ENCODE assay signal across 9 cellular contexts in genomic region chr19:45515081-45515624, GRCh38. TPM values are rescaled to one million over a fixed set of nuclear protein-coding genes. Genes with fewer than 3 reads are reported as not detected.
DNase-seq lines count a peak whose midpoint lies in the region; ATAC-seq and TF ChIP-seq lines count a peak whose summit lies in the region.
"Had no signal": no experiment of that assay in that cellular context is flagged by ENCODE, and none has a peak within 500 bp of the region (broad histone marks: within the 10 kb centered on the region; RNA-seq: fewer than 3 reads in every experiment).

No MANE protein-coding gene starts in this region.

- POLR2A ChIA-PET in activated CD4-positive, alpha-beta T cell treated with anti-CD3 and anti-CD28 coated beads for 36 hours (lab: Charles Lee) = interaction anchor here (0.8 kb wide), 1 partner anchor 178 kb away, joined by 3 read pairs; the partner anchor contains the start of gene QPCTL

- H3K9me3 ChIP-seq in right cardiac atrium (ENCODE audit: control insufficient read depth, low read length) (no peaks in the 10 kb centered on the region), suprapubic skin (no peaks in the 10 kb centered on the region)

- 66% methylated on average over 10 of the region's 10 CpGs for WGBS in right cardiac atrium
- WGBS in suprapubic skin = 69% methylated on average over 9 of the region's 10 CpGs

- H3K27ac ChIP-seq in right cardiac atrium (ENCODE audit: low read length) = peak overlapping the region; percentile 40
- H3K27ac ChIP-seq in suprapubic skin = peak overlapping the region; percentile 63

- peaks cover 29% of the 10 kb centered on the region for H3K36me3 Mint-ChIP-seq in activated CD4-positive, alpha-beta T cell treated with anti-CD3 and anti-CD28 coated beads for 36 hours (ENCODE audit: low read depth)

- ATAC-seq in activated CD4-positive, alpha-beta T cell treated with anti-CD3 and anti-CD28 coated beads for 36 hours = peak; percentile 60
- ATAC-seq in right cardiac atrium (peak; percentile 61 to 72), GM21423 (IDR thresholded peaks at IDR 0.05; ENCODE audit: unreplicated experiment) (no peak), HG03442 (IDR thresholded peaks at IDR 0.05; ENCODE audit: unreplicated experiment) (no peak)

- H3K4me1 Mint-ChIP-seq in activated CD4-positive, alpha-beta T cell treated with anti-CD3 and anti-CD28 coated beads for 36 hours = peaks cover 55% of the 10 kb centered on the region

- peak overlapping the region; percentile 92 for H3K27ac Mint-ChIP-seq in activated CD4-positive, alpha-beta T cell treated with anti-CD3 and anti-CD28 coated beads for 36 hours
- H3K27ac Mint-ChIP-seq: brain had no signal

- H3K4me3 ChIP-seq in right cardiac atrium (ENCODE audit: low read length) (no peak overlapping the region), suprapubic skin (no peak overlapping the region)

- intact Hi-C loops in activated CD4-positive, alpha-beta T cell treated with anti-CD3 and anti-CD28 coated beads for 36 hours (cut with DNase I, micrococcal nuclease) = no loop called here
- intact Hi-C loops in right cardiac atrium (cut with DNase I) = no loop called here

- H3K4me3 Mint-ChIP-seq in activated CD4-positive, alpha-beta T cell treated with anti-CD3 and anti-CD28 coated beads for 36 hours = no peak overlapping the region
- H3K4me3 Mint-ChIP-seq: brain had no signal

- H3K36me3 ChIP-seq in suprapubic skin = peaks cover 25% of the 10 kb centered on the region

- no peak for TF ChIP-seq POLR2A in suprapubic skin (IDR thresholded peaks at IDR 0.05)

- H3K4me1 ChIP-seq in right cardiac atrium (ENCODE audit: control insufficient read depth, insufficient read depth, low read length) (peaks cover 7% of the 10 kb centered on the region), suprapubic skin (peaks cover 37% of the 10 kb centered on the region)

- CTCF ChIA-PET in activated CD4-positive, alpha-beta T cell treated with anti-CD3 and anti-CD28 coated beads for 36 hours (lab: Charles Lee) = interaction anchor here (0.6 to 1.9 kb wide), 11 partner anchors 10 to 171 kb away, joined by 3 to 6 read pairs (median 4); no protein-coding TSS in a partner anchor

- no peaks in the 10 kb centered on the region for H3K27me3 Mint-ChIP-seq in activated CD4-positive, alpha-beta T cell treated with anti-CD3 and anti-CD28 coated beads for 36 hours
- H3K27me3 Mint-ChIP-seq: brain had no signal

- H3K27me3 ChIP-seq in right cardiac atrium (ENCODE audit: control insufficient read depth, insufficient read depth) (no peaks in the 10 kb centered on the region), suprapubic skin (no peaks in the 10 kb centered on the region)

- peak; percentile 43 for DNase-seq in activated CD4-positive, alpha-beta T cell treated with anti-CD3 and anti-CD28 coated beads for 36 hours
- no peak for DNase-seq in activated CD4-positive, alpha-beta T cell treated with anti-CD3 and anti-CD28 coated beads, Interleukin-2, amount 50 U/mL, for 1 hour
- DNase-seq in UCSD-AML1 (lab: John Stamatoyannopoulos, UW; ENCODE audit: unreplicated experiment) (peak; percentile 89), right cardiac atrium (peak; percentile 56 to 77 (median 74)), suprapubic skin (ENCODE audit: low spot score in 2 of 2) (no peak), NCI-H2081 (lab: John Stamatoyannopoulos, UW) (no peak)

- TF ChIP-seq CTCF in suprapubic skin (IDR thresholded peaks at IDR 0.05) = no peak

- no peak for TF ChIP-seq EP300 in suprapubic skin (IDR thresholded peaks at IDR 0.05)

- H3K9me3 Mint-ChIP-seq in activated CD4-positive, alpha-beta T cell treated with anti-CD3 and anti-CD28 coated beads for 36 hours (ENCODE audit: low read depth) = no peaks in the 10 kb centered on the region
- H3K9me3 Mint-ChIP-seq: brain had no signal

RNA-seq across cellular contexts. Expression of gene VASP, which starts 7.9 kb away (rescaled TPM):
- total RNA-seq in activated CD4-positive, alpha-beta T cell treated with anti-CD3 and anti-CD28 coated beads for 36 hours = 100 to 1,000 TPM; 152 to 153 TPM
- 10 to 100 TPM; 44.1 to 85.4 (median 47.4) TPM for total RNA-seq in right cardiac atrium
- polyA plus RNA-seq in right cardiac atrium = 42.2 TPM
- total RNA-seq in suprapubic skin = 10 to 100 TPM; 34.8 to 51.3 (median 43.6) TPM

RNA-seq across cellular contexts. Expression of gene PPM1N, which starts 16.9 kb away (rescaled TPM):
- total RNA-seq in activated CD4-positive, alpha-beta T cell treated with anti-CD3 and anti-CD28 coated beads for 36 hours = 1 to 10 TPM; 2.8 to 3.1 TPM
- total RNA-seq in right cardiac atrium (under 1 TPM in 2 of 4 donors, not detected in 2; 0.24 to 0.96 TPM), suprapubic skin (1 to 10 TPM; 2.9 to 6.3 (median 5.6) TPM)
- polyA plus RNA-seq in right cardiac atrium = 0.91 TPM

RNA-seq across cellular contexts. Expression of gene RTN2, which starts 18.3 kb away (rescaled TPM):
- 1 to 10 TPM; 2.0 to 3.2 TPM for total RNA-seq in activated CD4-positive, alpha-beta T cell treated with anti-CD3 and anti-CD28 coated beads for 36 hours
- 10 to 100 TPM; 18.7 to 26.4 (median 20.4) TPM for total RNA-seq in right cardiac atrium
- polyA plus RNA-seq in right cardiac atrium = 20.2 TPM
- total RNA-seq in suprapubic skin = 10 to 100 TPM in 2 of 4 donors, 1 to 10 TPM in 2; 5.4 to 12.2 (median 10.7) TPM

RNA-seq across cellular contexts. Expression of gene FOSB, which starts 47.4 kb away (rescaled TPM):
- total RNA-seq in activated CD4-positive, alpha-beta T cell treated with anti-CD3 and anti-CD28 coated beads for 36 hours = 1 to 10 TPM; 7.3 to 7.7 TPM
- total RNA-seq in right cardiac atrium (10 to 100 TPM in 1 of 4 donors, 1 to 10 TPM in 3; 1.6 to 16.3 (median 6.1) TPM), suprapubic skin (100 to 1,000 TPM; 326 to 676 (median 518) TPM)
- 57.8 TPM for polyA plus RNA-seq in right cardiac atrium

Comparison
In these comparisons a context has a peak if more than half of its experiments do, and no peak if none do; other contexts are left out.
1. DNase-seq: peak in activated CD4-positive, alpha-beta T cell treated with anti-CD3 and anti-CD28 coated beads for 36 hours (single experiment), UCSD-AML1 (single experiment) and right cardiac atrium (3 of 3); none in activated CD4-positive, alpha-beta T cell treated with anti-CD3 and anti-CD28 coated beads, Interleukin-2, amount 50 U/mL, for 1 hour (single experiment), suprapubic skin (0 of 2) and NCI-H2081 (0 of 2).
2. ATAC-seq: peak in activated CD4-positive, alpha-beta T cell treated with anti-CD3 and anti-CD28 coated beads for 36 hours (single experiment) and right cardiac atrium (2 of 2); none in GM21423 (single experiment) and HG03442 (single experiment).